ENCODE assay signal across 21 cellular contexts in genomic region chr1:75901371-75901770, GRCh38. TPM values are rescaled to one million over a fixed set of nuclear protein-coding genes. Genes with fewer than 3 reads are reported as not detected.
"Had no signal": no experiment of that assay in that cellular context is flagged by ENCODE, and none has a peak within 500 bp of the region (broad histone marks: within the 10 kb centered on the region; RNA-seq: fewer than 3 reads in every experiment).

No MANE protein-coding gene starts in this region.

- H3K9me3 ChIP-seq: MG63, SJSA1 had no signal

- H3K4me3 ChIP-seq: MG63, SJSA1 had no signal

- DNase-seq: IMR-90, Karpas-422, KG1, MG63, NCI-H1092, NCI-H1417, NCI-H1436 treated with DMSO at 0.1 percent for 48 hours, NCI-H1694, NCI-H187 treated with DMSO at 0.1 percent for 48 hours, NCI-H2029 treated with DMSO at 0.1 percent for 48 hours, NCI-H2171, NCI-H226, NCI-H510A, NCI-H524 treated with DMSO at 0.1 percent for 48 hours, NCI-H69, NCI-H774, Right ventricle myocardium superior, RPMI8226, SIG-M5 had no signal

- ATAC-seq: HepG2 had no signal

- H3K4me1 ChIP-seq: SJSA1 had no signal

- H3K27ac ChIP-seq: SJSA1 had no signal

- H3K36me3 ChIP-seq: MG63, SJSA1 had no signal

- H3K27me3 ChIP-seq: MG63, SJSA1 had no signal

RNA-seq across cellular contexts. Expression of gene ASB17, which starts 30.8 kb away (rescaled TPM):
- polyA plus RNA-seq: HepG2, IMR-90 had no signal
